In genomic region chr6:170452767-170453545, GRCh38 we compare ENCODE assay signal across 2 cellular contexts.
TF ChIP-seq lines count a peak whose summit lies in the region.

No MANE protein-coding gene starts in this region.

TF ChIP-seq in WTC11, 78 proteins besides CTCF, POLR2A, EP300 and RAD21:
- no peak for TF ChIP-seq TEAD1 (CRISPR knock-in tag; IDR thresholded peaks at IDR 0.05)

TF ChIP-seq in GM23338, 12 proteins besides CTCF, POLR2A, EP300 and RAD21:
- TF ChIP-seq ZNF114 (CRISPR knock-in tag; IDR thresholded peaks at IDR 0.05): no peak
- TF ChIP-seq STAT1 (IDR thresholded peaks at IDR 0.05; ENCODE audit: unreplicated experiment): no peak
- no peak for TF ChIP-seq REST (IDR thresholded peaks at IDR 0.05; ENCODE audit: unreplicated experiment)
- no peak for TF ChIP-seq EZH2 (IDR thresholded peaks at IDR 0.05; ENCODE audit: low read depth, unreplicated experiment)
- TF ChIP-seq ETS1 (IDR thresholded peaks at IDR 0.05): no peak
- TF ChIP-seq EZH2phosphoT487 (IDR thresholded peaks at IDR 0.05; ENCODE audit: unreplicated experiment): no peak
- TF ChIP-seq CREB1 (CRISPR knock-in tag; IDR thresholded peaks at IDR 0.05; ENCODE audit: low read depth): no peak
- TF ChIP-seq POLR2AphosphoS5 (IDR thresholded peaks at IDR 0.05; ENCODE audit: low read depth): no peak
- TF ChIP-seq NANOG (IDR thresholded peaks at IDR 0.05; ENCODE audit: borderline replicate concordance): no peak
- TF ChIP-seq JUNB (IDR thresholded peaks at IDR 0.05; ENCODE audit: unreplicated experiment): no peak
- TF ChIP-seq ZNF462 (CRISPR knock-in tag; IDR thresholded peaks at IDR 0.05): no peak
- no peak for TF ChIP-seq ZNF331 (CRISPR knock-in tag; IDR thresholded peaks at IDR 0.05; ENCODE audit: low read depth)
TF ChIP-seq in GM23338: peak in this region for 0.
